Comparison of ENCODE assay signal across 11 cellular contexts in genomic region chr12:32566663-32567634, GRCh38.
DNase-seq lines count a peak whose midpoint lies in the region; ATAC-seq lines count a peak whose summit lies in the region.
"Had no signal": no experiment of that assay in that cellular context is flagged by ENCODE, and none has a peak within 500 bp of the region (broad histone marks: within the 10 kb centered on the region; RNA-seq: fewer than 3 reads in every experiment).

No MANE protein-coding gene starts in this region.

- H3K4me3 ChIP-seq in mucosa of rectum (ENCODE audit: low read length in 2 of 2), result peak overlapping the region; percentile 19 to 31
- H3K4me3 ChIP-seq: ovary had no signal

- H3K9ac ChIP-seq in mucosa of rectum (ENCODE audit: low read depth in 1 of 2, low read length in 2 of 2), result peak overlapping the region; percentile 33 to 52

- intact Hi-C loops in Right ventricle myocardium inferior (cut with DNase I) (loop anchor here (5.0 kb wide), 2 partner anchors 35 to 85 kb away; no protein-coding TSS in a partner anchor), cardiac septum (cut with DNase I) (loop anchor here (2.0 to 5.0 kb wide), 2 partner anchors 18 to 460 kb away; partner anchors contain the start of gene BICD1)

- peak; percentile 69 for ATAC-seq in Right ventricle myocardium inferior
- ATAC-seq: activated CD8-positive, alpha-beta memory T cell treated with anti-CD3 and anti-CD28 coated beads, Interleukin-2, amount 10 ng/mL, durations not matched to agents 7 days and 5 days had no signal

- peaks cover 7 to 17% of the 10 kb centered on the region in 2 donors for H3K4me1 ChIP-seq in mucosa of rectum (ENCODE audit: control insufficient read depth in 2 of 2, insufficient read depth in 2 of 2, low read length in 2 of 2)

- peak overlapping the region; percentile 48 to 64 for H3K27ac ChIP-seq in mucosa of rectum (ENCODE audit: low read depth in 2 of 2, low read length in 2 of 2)

- H3K27me3 ChIP-seq in mucosa of rectum (ENCODE audit: control insufficient read depth in 2 of 2, insufficient read depth in 2 of 2, low read length in 2 of 2), result no peaks in the 10 kb centered on the region
- H3K27me3 ChIP-seq: ovary had no signal

- peaks cover 8 to 10% of the 10 kb centered on the region in 2 donors for H3K36me3 ChIP-seq in mucosa of rectum (ENCODE audit: control insufficient read depth in 2 of 2, insufficient read depth in 2 of 2, low read length in 2 of 2)
- H3K36me3 ChIP-seq: ovary had no signal

- no peaks in the 10 kb centered on the region for H3K9me3 ChIP-seq in mucosa of rectum (ENCODE audit: control insufficient read depth in 2 of 2, low read length in 2 of 2)
- H3K9me3 ChIP-seq: ovary had no signal

- DNase-seq in Right ventricle myocardium inferior (ENCODE audit: missing footprints) (no peak), cardiac septum (ENCODE audit: low spot score) (no peak), globus pallidus (ENCODE audit: low spot score) (peak; percentile 68), NCI-H2196 treated with DMSO at 0.1 percent for 48 hours (lab: John Stamatoyannopoulos, UW; ENCODE audit: unreplicated experiment) (no peak), NOMO-1 (lab: John Stamatoyannopoulos, UW; ENCODE audit: unreplicated experiment in 2 of 2) (no peak), glomerular visceral epithelial cell (ENCODE audit: extremely low spot score) (no peak), NOMO-1 treated with DMSO at 0.1 percent for 48 hours (lab: John Stamatoyannopoulos, UW; ENCODE audit: unreplicated experiment) (no peak)
- DNase-seq: activated CD8-positive, alpha-beta memory T cell treated with anti-CD3 and anti-CD28 coated beads, Interleukin-2, amount 10 ng/mL, durations not matched to agents 7 days and 5 days; ovary; SW 1271 had no signal
